Comparison of ENCODE assay signal across 21 cellular contexts in genomic region chr7:127859330-127859729, GRCh38.
"Had no signal": no experiment of that assay in that cellular context is flagged by ENCODE, and none has a peak within 500 bp of the region (broad histone marks: within the 10 kb centered on the region; RNA-seq: fewer than 3 reads in every experiment).

No MANE protein-coding gene starts in this region.

- H3K9ac ChIP-seq: neural progenitor cell had no signal

- H3K4me3 ChIP-seq: colonic mucosa, dorsolateral prefrontal cortex, hepatocyte, mucosa of descending colon, neural progenitor cell, upper lobe of right lung had no signal

- H3K4me3 Mint-ChIP-seq: activated naive CD4-positive, alpha-beta T cell treated with anti-CD3 and anti-CD28 coated beads, Interleukin-2, amount 10 ng/mL, durations not matched to agents 7 days and 5 days; activated T-cell treated with anti-CD3 and anti-CD28 coated beads, Interleukin-2, amount 50 U/mL, for 24 hours; naive B cell; neural progenitor cell; WTC11 had no signal

- H3K9me3 Mint-ChIP-seq: activated naive CD4-positive, alpha-beta T cell treated with anti-CD3 and anti-CD28 coated beads, Interleukin-2, amount 10 ng/mL, durations not matched to agents 7 days and 5 days; activated T-cell treated with anti-CD3 and anti-CD28 coated beads, Interleukin-2, amount 50 U/mL, for 24 hours; effector memory CD8-positive, alpha-beta T cell; naive B cell; neural progenitor cell; WTC11 had no signal

- DNase-seq: activated CD8-positive, alpha-beta memory T cell treated with anti-CD3 and anti-CD28 coated beads for 24 hours; activated CD8-positive, alpha-beta memory T cell treated with anti-CD3 and anti-CD28 coated beads, Interleukin-2, amount 50 U/mL, for 4 hours; activated effector memory CD4-positive, alpha-beta T cell treated with Interleukin-2 at 50 U/mL for 16 hours; activated naive CD4-positive, alpha-beta T cell treated with anti-CD3 and anti-CD28 coated beads, Interleukin-2, amount 10 ng/mL, durations not matched to agents 7 days and 5 days; activated T-cell treated with anti-CD3 and anti-CD28 coated beads, Interleukin-2, amount 50 U/mL, for 24 hours; colonic mucosa; dorsolateral prefrontal cortex; effector memory CD8-positive, alpha-beta T cell; glutamatergic neuron; mesendoderm; mucosa of descending colon; naive B cell; posterior cingulate gyrus; stimulated activated CD4-positive, alpha-beta T cell treated with anti-CD3 and anti-CD28 coated beads, Interleukin-4, amount 100 ng/mL, for 1 hour; stimulated activated naive CD4-positive, alpha-beta T cell treated with Interleukin-2 at 50 U/mL for 16 hours; T1000; upper lobe of right lung had no signal

- H3K9me3 ChIP-seq: colonic mucosa, mucosa of descending colon, upper lobe of right lung had no signal

- H3K27ac Mint-ChIP-seq: activated naive CD4-positive, alpha-beta T cell treated with anti-CD3 and anti-CD28 coated beads, Interleukin-2, amount 10 ng/mL, durations not matched to agents 7 days and 5 days; activated T-cell treated with anti-CD3 and anti-CD28 coated beads, Interleukin-2, amount 50 U/mL, for 24 hours; neural progenitor cell; WTC11 had no signal

- H3K36me3 Mint-ChIP-seq: naive B cell, WTC11 had no signal

- H3K36me3 ChIP-seq: colonic mucosa, neural progenitor cell, upper lobe of right lung had no signal

- H3K4me2 ChIP-seq: hepatocyte, neural progenitor cell had no signal

- H2AFZ ChIP-seq: hepatocyte, neural progenitor cell had no signal

- ATAC-seq: effector memory CD8-positive, alpha-beta T cell; esophagus mucosa; mucosa of descending colon; upper lobe of right lung; WTC11 had no signal

- H3K27me3 Mint-ChIP-seq: activated T-cell treated with anti-CD3 and anti-CD28 coated beads, Interleukin-2, amount 50 U/mL, for 24 hours; naive B cell had no signal

- H3K27ac ChIP-seq: colonic mucosa, dorsolateral prefrontal cortex, hepatocyte, neural progenitor cell, upper lobe of right lung had no signal

- H3K27me3 ChIP-seq: colonic mucosa, dorsolateral prefrontal cortex, hepatocyte, neural progenitor cell, upper lobe of right lung had no signal

- H3K4me1 ChIP-seq: colonic mucosa, upper lobe of right lung had no signal
